24 cellular contexts compared by ENCODE assay signal in the genomic region with DNA sequence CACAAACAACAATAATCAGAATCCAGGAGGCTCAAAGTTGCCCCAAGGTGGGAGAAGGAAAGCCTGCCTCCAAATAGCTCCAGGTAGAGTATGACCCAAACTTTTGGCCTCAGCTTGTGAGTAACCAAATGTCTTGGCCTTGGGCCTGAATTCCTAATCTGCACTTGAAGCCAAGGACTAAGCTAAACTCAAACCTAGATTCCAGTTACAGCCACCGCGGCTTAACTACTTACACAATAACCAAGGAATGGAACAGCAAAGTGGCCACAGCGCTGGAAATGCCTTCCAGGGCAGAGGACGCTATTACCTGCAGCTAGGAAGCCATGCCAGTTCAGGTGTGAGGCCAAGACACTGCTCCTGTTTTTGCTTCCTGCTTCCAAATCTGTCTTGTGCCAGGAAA. TPM values are rescaled to one million over a fixed set of nuclear protein-coding genes. Genes with fewer than 3 reads are reported as not detected.
DNase-seq lines count a peak whose midpoint lies in the region; ATAC-seq and TF ChIP-seq lines count a peak whose summit lies in the region.
"Had no signal": no experiment of that assay in that cellular context is flagged by ENCODE, and none has a peak within 500 bp of the region (broad histone marks: within the 10 kb centered on the region; RNA-seq: fewer than 3 reads in every experiment).

No MANE protein-coding gene starts in this region.

- H3K4me1 ChIP-seq in H9 (ENCODE audit: insufficient read depth, low read length) (no peaks in the 10 kb centered on the region; the same call in 1 of the 2 replicates), osteoblast (ENCODE audit: insufficient read depth, low read length) (peaks cover 12% of the 10 kb centered on the region), prostate gland (replicated peaks) (no peaks in the 10 kb centered on the region)
- H3K4me1 ChIP-seq: foreskin keratinocyte had no signal

- peaks cover 0 to 2% of the 10 kb centered on the region in 2 experiments; a peak in 2 of 5 replicates for H3K9me3 Mint-ChIP-seq in H9
- H3K9me3 Mint-ChIP-seq: CD4-positive, alpha-beta memory T cell; memory B cell; stimulated activated effector memory CD8-positive, alpha-beta T cell treated with anti-CD3 and anti-CD28 coated beads, Interleukin-12 subunit alpha, Interleukin-12 subunit beta, amount 100 ng/mL, for 72 hours had no signal

- H3K27me3 Mint-ChIP-seq in H9 (ENCODE audit: low read depth): no peaks in the 10 kb centered on the region

- no peak overlapping the region for H3K56ac ChIP-seq in H9 (ENCODE audit: insufficient read length, low read depth, low read length)

- H3K4me2 ChIP-seq in H9 (ENCODE audit: insufficient read depth, insufficient read length, low read length) (no peak overlapping the region), osteoblast (ENCODE audit: insufficient read depth, low read length) (no peak overlapping the region)
- H3K4me2 ChIP-seq: hepatocyte had no signal

- no peak overlapping the region for H4K5ac ChIP-seq in H9 (ENCODE audit: insufficient read length, low read depth, low read length)

- peaks cover 36 to 39% (median 37%) of the 10 kb centered on the region in 3 experiments for H3K36me3 Mint-ChIP-seq in H9 (ENCODE audit: insufficient read depth in 1 of 3, low read depth in 3 of 3)
- H3K36me3 Mint-ChIP-seq: CD4-positive, alpha-beta memory T cell; memory B cell; stimulated activated effector memory CD8-positive, alpha-beta T cell treated with anti-CD3 and anti-CD28 coated beads, Interleukin-12 subunit alpha, Interleukin-12 subunit beta, amount 100 ng/mL, for 72 hours had no signal

- H3K4ac ChIP-seq in H9 (ENCODE audit: low read depth, low read length): no peak overlapping the region

- intact Hi-C loops in prostate gland (cut with DNase I): no loop called here

- H3K18ac ChIP-seq in H9 (ENCODE audit: insufficient read length, low read depth, low read length): no peak overlapping the region

- peak overlapping the region in 2 of 3 experiments; percentile 39 to 44; a peak in 2 of 7 replicates for H3K27ac Mint-ChIP-seq in H9
- H3K27ac Mint-ChIP-seq: CD4-positive, alpha-beta memory T cell; memory B cell; naive thymus-derived CD4-positive, alpha-beta T cell; stimulated activated effector memory CD8-positive, alpha-beta T cell treated with anti-CD3 and anti-CD28 coated beads, Interleukin-12 subunit alpha, Interleukin-12 subunit beta, amount 100 ng/mL, for 72 hours had no signal

- DNase-seq in H9 (no peak), astrocyte of the cerebellum (ENCODE audit: low read depth) (peak; percentile 55), fibroblast of peridontal ligament (ENCODE audit: extremely low read depth) (peak; percentile 35), osteoblast (ENCODE audit: insufficient read length, low spot score, missing footprints) (peak; percentile 84), DMS53 treated with DMSO at 0.1 percent for 48 hours (lab: John Stamatoyannopoulos, UW; ENCODE audit: unreplicated experiment) (no peak), NCI-H2227 treated with DMSO at 0.1 percent for 48 hours (lab: John Stamatoyannopoulos, UW) (no peak), prostate gland (ENCODE audit: low spot score) (no peak)
- DNase-seq: activated CD4-positive, alpha-beta T cell treated with anti-CD3 and anti-CD28 coated beads, Interleukin-2, amount 50 U/mL, for 48 hours; adrenal gland; CD4-positive, alpha-beta memory T cell; DMS153; effector CD8-positive, alpha-beta T cell; naive thymus-derived CD4-positive, alpha-beta T cell; NCI-H1092 treated with DMSO at 0.1 percent for 48 hours; NCI-H2029 treated with DMSO at 0.1 percent for 48 hours; NCI-H510A had no signal

- no peak overlapping the region for H2BK15ac ChIP-seq in H9 (ENCODE audit: low read depth, low read length)

- H3K27me3 ChIP-seq in H9 (ENCODE audit: insufficient read depth, low read length): no peaks in the 10 kb centered on the region
- H3K27me3 ChIP-seq in osteoblast (ENCODE audit: insufficient read depth, low read length): no peaks in the 10 kb centered on the region
- H3K27me3 ChIP-seq in prostate gland (replicated peaks; ENCODE audit: insufficient read depth): no peaks in the 10 kb centered on the region
- H3K27me3 ChIP-seq: adrenal gland, foreskin keratinocyte, hepatocyte had no signal

- no peak for TF ChIP-seq CTCF in H9 (conservative IDR thresholded peaks at IDR 0.05)
- no peak for TF ChIP-seq CTCF in astrocyte of the cerebellum (IDR thresholded peaks at IDR 0.05; ENCODE audit: low read depth, low read length, missing control alignments)
- no peak for TF ChIP-seq CTCF in osteoblast (IDR thresholded peaks at IDR 0.05; ENCODE audit: extremely low read depth, low read depth, low read length)
- no peak for TF ChIP-seq CTCF in prostate gland (IDR thresholded peaks at IDR 0.05)

- H3K36me3 ChIP-seq in osteoblast (ENCODE audit: insufficient read depth, low read length) (no peaks in the 10 kb centered on the region), prostate gland (no peaks in the 10 kb centered on the region)
- H3K36me3 ChIP-seq: adrenal gland, HAP-1 had no signal

- H3K4me3 ChIP-seq in astrocyte of the cerebellum (ENCODE audit: low read depth, low read length) (no peak overlapping the region), osteoblast (ENCODE audit: insufficient read depth, low read length) (no peak overlapping the region), prostate gland (no peak overlapping the region)
- H3K4me3 ChIP-seq: adrenal gland, HAP-1, hepatocyte, SK-N-MC had no signal

- no peak for TF ChIP-seq POLR2A in prostate gland (IDR thresholded peaks at IDR 0.05)

- H3K4me1 Mint-ChIP-seq in H9: peaks cover 37 to 44% of the 10 kb centered on the region in 2 experiments

- H3K9me3 ChIP-seq in H9 (ENCODE audit: control insufficient read depth, low read depth, low read length) (no peaks in the 10 kb centered on the region), osteoblast (ENCODE audit: low read depth, low read length) (no peaks in the 10 kb centered on the region), prostate gland (no peaks in the 10 kb centered on the region)
- H3K9me3 ChIP-seq: adrenal gland, HAP-1 had no signal

- H3K79me2 ChIP-seq in H9 (ENCODE audit: insufficient read depth, low read length): peaks cover 29% of the 10 kb centered on the region; the same call in 1 of the 2 replicates
- H3K79me2 ChIP-seq in osteoblast (ENCODE audit: insufficient read depth, low read length): peaks cover 43% of the 10 kb centered on the region

- no peak overlapping the region; a peak in 1 of 5 replicates for H3K4me3 Mint-ChIP-seq in H9
- H3K4me3 Mint-ChIP-seq: CD4-positive, alpha-beta memory T cell; memory B cell; naive thymus-derived CD4-positive, alpha-beta T cell; stimulated activated effector memory CD8-positive, alpha-beta T cell treated with anti-CD3 and anti-CD28 coated beads, Interleukin-12 subunit alpha, Interleukin-12 subunit beta, amount 100 ng/mL, for 72 hours had no signal

- H2BK5ac ChIP-seq in H9 (ENCODE audit: insufficient read length, low read length): no peak overlapping the region

- no peak for ATAC-seq in HG02571 (IDR thresholded peaks at IDR 0.05; ENCODE audit: unreplicated experiment)
- ATAC-seq: foreskin keratinocyte; naive thymus-derived CD4-positive, alpha-beta T cell; stimulated activated effector memory CD8-positive, alpha-beta T cell treated with anti-CD3 and anti-CD28 coated beads, Interleukin-12 subunit alpha, Interleukin-12 subunit beta, amount 100 ng/mL, for 72 hours had no signal

- no peak overlapping the region for H3K9ac ChIP-seq in H9 (ENCODE audit: extremely low read depth, insufficient read length, low read length)

- WGBS in H9 (ENCODE audit: extremely low coverage, insufficient read length, low lambda C conversion rate): no CpG with 5 or more reads among the region's 4 CpGs
- WGBS in prostate gland: 44% methylated on average over 4 of the region's 4 CpGs

- H2AFZ ChIP-seq in H9 (ENCODE audit: low read length) (no peak overlapping the region), osteoblast (ENCODE audit: low read length) (no peak overlapping the region)
- H2AFZ ChIP-seq: hepatocyte had no signal

- H3K23ac ChIP-seq in H9 (ENCODE audit: insufficient read length, low read depth, low read length): no peak overlapping the region

- H3K27ac ChIP-seq in H9 (ENCODE audit: insufficient read length, low read depth, low read length) (no peak overlapping the region), osteoblast (ENCODE audit: low read depth, low read length) (no peak overlapping the region), prostate gland (no peak overlapping the region)
- H3K27ac ChIP-seq: adrenal gland, foreskin keratinocyte, hepatocyte, SK-N-MC had no signal

- H2AK5ac ChIP-seq in H9 (ENCODE audit: insufficient read length, low read length): no peak overlapping the region

- H2BK120ac ChIP-seq in H9 (ENCODE audit: low read depth, low read length, poor library complexity, severe bottlenecking): no peak overlapping the region

- H3K14ac ChIP-seq in H9 (ENCODE audit: insufficient read depth, low read length): no peak overlapping the region

- H2BK20ac ChIP-seq in H9 (ENCODE audit: low read depth, low read length, poor library complexity, severe bottlenecking): no peak overlapping the region

- H4K8ac ChIP-seq in H9 (replicated peaks; ENCODE audit: insufficient read length, low read depth, low read length): no peak overlapping the region

- H4K91ac ChIP-seq in H9 (ENCODE audit: insufficient read length, low read depth, low read length): no peak overlapping the region

- in situ Hi-C loops in astrocyte of the cerebellum (cut with HindIII; ENCODE audit: low sequenced_read_pairs): no loop called here

- H2BK12ac ChIP-seq in H9 (ENCODE audit: insufficient read length, low read depth, low read length): no peak overlapping the region

- H4K20me1 ChIP-seq in H9 (ENCODE audit: control insufficient read depth, insufficient read depth, insufficient read length) (no peaks in the 10 kb centered on the region), osteoblast (ENCODE audit: insufficient read depth, low read length) (peaks cover 3% of the 10 kb centered on the region)

- no peak overlapping the region for H3T11ph ChIP-seq in H9 (ENCODE audit: low read length)

- H3K23me2 ChIP-seq in H9 (ENCODE audit: insufficient read length, low read depth, low read length, poor library complexity, severe bottlenecking): peaks cover 4% of the 10 kb centered on the region

- H3K79me1 ChIP-seq in H9 (ENCODE audit: insufficient read depth, low read depth, low read length, poor library complexity, severe bottlenecking): peaks cover 4% of the 10 kb centered on the region

RNA-seq across cellular contexts. Expression of a gene that starts 4.6 kb away (rescaled TPM):
- total RNA-seq in H9 (2021): 29.2 and 34.3 TPM in 2 replicates
- 14.1 and 14.8 TPM in 2 replicates for total RNA-seq in osteoblast
- total RNA-seq in prostate gland: 10 to 100 TPM; 16.3 to 31.1 TPM
- total RNA-seq: HT1080 had no signal

RNA-seq across cellular contexts. Expression of a gene that starts 43.1 kb away (rescaled TPM):
- total RNA-seq in H9 (2021): 7.0 and 7.1 TPM in 2 replicates
- total RNA-seq in osteoblast: 11.2 and 11.8 TPM in 2 replicates
- 1 to 10 TPM; 4.0 to 5.3 TPM for total RNA-seq in prostate gland

Comparison
In these comparisons a context has a peak if more than half of its experiments do, and no peak if none do; other contexts are left out.
1. DNase-seq: peak in astrocyte of the cerebellum (single experiment), fibroblast of peridontal ligament (single experiment) and osteoblast (single experiment); none in H9 (single experiment), DMS53 treated with DMSO at 0.1 percent for 48 hours (single experiment), NCI-H2227 treated with DMSO at 0.1 percent for 48 hours (single experiment) and prostate gland (single experiment).